2 cellular contexts compared by ENCODE assay signal in the genomic region with DNA sequence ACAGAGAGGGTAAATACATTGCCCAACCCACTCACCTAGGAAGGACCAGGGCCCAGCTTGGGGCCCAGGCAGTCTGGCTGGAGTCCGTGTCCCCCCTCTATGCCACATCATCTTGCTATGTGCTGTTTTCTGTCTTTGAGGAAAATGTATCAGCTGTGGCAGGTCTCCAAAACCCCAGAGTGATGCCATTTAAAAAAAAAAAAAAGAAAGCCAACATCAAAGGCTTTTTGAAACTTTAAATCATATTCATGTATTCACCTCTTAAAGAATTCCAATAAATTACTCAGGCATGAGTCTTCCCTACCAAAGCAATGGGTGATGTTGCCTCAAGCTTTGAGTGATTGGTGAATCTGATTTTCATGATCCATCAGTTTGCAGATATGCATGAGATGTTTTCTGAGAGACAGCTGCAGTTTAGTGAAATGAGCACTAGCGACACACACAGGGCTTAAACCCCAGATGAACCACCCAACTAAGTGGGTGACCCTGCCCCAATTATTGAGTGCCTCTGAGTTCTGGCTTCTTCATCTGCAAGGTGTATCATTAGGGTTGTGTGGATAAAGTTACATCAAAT.
TF ChIP-seq lines count a peak whose summit lies in the region.

No MANE protein-coding gene starts in this region.

TF ChIP-seq in A549, 52 proteins besides CTCF, POLR2A, EP300 and RAD21:
- TF ChIP-seq, protein P1, sequence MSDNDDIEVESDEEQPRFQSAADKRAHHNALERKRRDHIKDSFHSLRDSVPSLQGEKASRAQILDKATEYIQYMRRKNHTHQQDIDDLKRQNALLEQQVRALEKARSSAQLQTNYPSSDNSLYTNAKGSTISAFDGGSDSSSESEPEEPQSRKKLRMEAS (IDR thresholded peaks at IDR 0.05) = peak; percentile 29
- peak; percentile 23; the same call in 1 of the 2 replicates for TF ChIP-seq HOXB5 (CRISPR knock-in tag; IDR thresholded peaks at IDR 0.05)
- TF ChIP-seq POLR2AphosphoS2 (conservative IDR thresholded peaks at IDR 0.05; ENCODE audit: low read length) = peak; percentile 82; the same call in 1 of the 2 replicates
- TF ChIP-seq ZSCAN20 (CRISPR knock-in tag; IDR thresholded peaks at IDR 0.05) = peak; percentile 70; the same call in 1 of the 2 replicates
- TF ChIP-seq BHLHE40 (IDR thresholded peaks at IDR 0.05; ENCODE audit: low read depth, low read length) = no peak
- TF ChIP-seq ZFP36 (IDR thresholded peaks at IDR 0.05; ENCODE audit: borderline replicate concordance, partially characterized antibody) = no peak
- TF ChIP-seq FOSL2 (IDR thresholded peaks at IDR 0.05) = peak; percentile 76
- peak; percentile 73 for TF ChIP-seq FOSL2 (CRISPR knock-in tag; IDR thresholded peaks at IDR 0.05)
- TF ChIP-seq JUN (IDR thresholded peaks at IDR 0.05) = peak; percentile 96 to 99
- TF ChIP-seq ZNF302 (CRISPR knock-in tag; IDR thresholded peaks at IDR 0.05) = peak; percentile 75; the same call in 1 of the 2 replicates
- 0 out of 2 replicates have a peak, but pooled peaks have one; percentile 30 for TF ChIP-seq NPAS2 (CRISPR knock-in tag; IDR thresholded peaks at IDR 0.05; ENCODE audit: borderline replicate concordance)
- no peak for TF ChIP-seq RFX5 (IDR thresholded peaks at IDR 0.05)
- TF ChIP-seq MAFK (IDR thresholded peaks at IDR 0.05; ENCODE audit: partially characterized antibody) = peak; percentile 10
- TF ChIP-seq CEBPB (IDR thresholded peaks at IDR 0.05) = peak; percentile 67 to 90; a peak in 3 of 4 replicates
- TF ChIP-seq HDAC2 (IDR thresholded peaks at IDR 0.05) = no peak
- no peak for TF ChIP-seq CBX2 (IDR thresholded peaks at IDR 0.05; ENCODE audit: borderline replicate concordance, low read depth)
- TF ChIP-seq GATA3 (IDR thresholded peaks at IDR 0.05; ENCODE audit: borderline replicate concordance) = peak; percentile 85
- peak; percentile 33 for TF ChIP-seq PBX3 (IDR thresholded peaks at IDR 0.05)
- TF ChIP-seq JUNB (IDR thresholded peaks at IDR 0.05) = peak; percentile 92
- TF ChIP-seq ESRRA (IDR thresholded peaks at IDR 0.05; ENCODE audit: borderline replicate concordance, low read length) = no peak
- no peak for TF ChIP-seq EHMT2 (IDR thresholded peaks at IDR 0.05; ENCODE audit: low read depth)
- TF ChIP-seq HOXB13 (CRISPR knock-in tag; IDR thresholded peaks at IDR 0.05; ENCODE audit: low read depth) = peak; percentile 70; the same call in 1 of the 2 replicates
- no peak for TF ChIP-seq RARB (CRISPR knock-in tag; IDR thresholded peaks at IDR 0.05)
- peak; percentile 83; the same call in 1 of the 2 replicates for TF ChIP-seq HEYL (CRISPR knock-in tag; IDR thresholded peaks at IDR 0.05)
- TF ChIP-seq BCL3 (IDR thresholded peaks at IDR 0.05) = peak; percentile 82; the same call in 2 of the 3 replicates

TF ChIP-seq in SK-N-SH, 30 proteins besides CTCF, POLR2A, EP300 and RAD21:
- TF ChIP-seq RFX5 (IDR thresholded peaks at IDR 0.05; ENCODE audit: low read length) (no peak), TEAD4 (IDR thresholded peaks at IDR 0.05; ENCODE audit: borderline replicate concordance, insufficient read depth) (peak; percentile 73; the same call in 1 of the 2 replicates), MXI1 (IDR thresholded peaks at IDR 0.05; ENCODE audit: low read depth, low read length) (no peak), PBX3 (IDR thresholded peaks at IDR 0.05) (peak; percentile 92), RXRA (IDR thresholded peaks at IDR 0.05; ENCODE audit: borderline replicate concordance, low read depth) (peak; percentile 74; the same call in 1 of the 2 replicates), EZH2phosphoT487 (IDR thresholded peaks at IDR 0.05; ENCODE audit: borderline replicate concordance, low read depth) (no peak), NFIC (IDR thresholded peaks at IDR 0.05; ENCODE audit: borderline replicate concordance) (peak; percentile 74), ELF1 (IDR thresholded peaks at IDR 0.05) (no peak), JUND (IDR thresholded peaks at IDR 0.05) (peak; percentile 72), FOSL2 (IDR thresholded peaks at IDR 0.05; ENCODE audit: borderline replicate concordance, low read depth) (peak; percentile 53), MEF2A (IDR thresholded peaks at IDR 0.05; ENCODE audit: borderline replicate concordance, low read depth) (no peak), TCF12 (IDR thresholded peaks at IDR 0.05) (peak; percentile 94)
- TF ChIP-seq, protein P2, sequence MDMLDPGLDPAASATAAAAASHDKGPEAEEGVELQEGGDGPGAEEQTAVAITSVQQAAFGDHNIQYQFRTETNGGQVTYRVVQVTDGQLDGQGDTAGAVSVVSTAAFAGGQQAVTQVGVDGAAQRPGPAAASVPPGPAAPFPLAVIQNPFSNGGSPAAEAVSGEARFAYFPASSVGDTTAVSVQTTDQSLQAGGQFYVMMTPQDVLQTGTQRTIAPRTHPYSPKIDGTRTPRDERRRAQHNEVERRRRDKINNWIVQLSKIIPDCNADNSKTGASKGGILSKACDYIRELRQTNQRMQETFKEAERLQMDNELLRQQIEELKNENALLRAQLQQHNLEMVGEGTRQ (IDR thresholded peaks at IDR 0.05; ENCODE audit: borderline replicate concordance, low read depth, low read length) = no peak
TF ChIP-seq in SK-N-SH: peak in this region for 7.
